ENCODE assay signal across 19 cellular contexts in the genomic region with DNA sequence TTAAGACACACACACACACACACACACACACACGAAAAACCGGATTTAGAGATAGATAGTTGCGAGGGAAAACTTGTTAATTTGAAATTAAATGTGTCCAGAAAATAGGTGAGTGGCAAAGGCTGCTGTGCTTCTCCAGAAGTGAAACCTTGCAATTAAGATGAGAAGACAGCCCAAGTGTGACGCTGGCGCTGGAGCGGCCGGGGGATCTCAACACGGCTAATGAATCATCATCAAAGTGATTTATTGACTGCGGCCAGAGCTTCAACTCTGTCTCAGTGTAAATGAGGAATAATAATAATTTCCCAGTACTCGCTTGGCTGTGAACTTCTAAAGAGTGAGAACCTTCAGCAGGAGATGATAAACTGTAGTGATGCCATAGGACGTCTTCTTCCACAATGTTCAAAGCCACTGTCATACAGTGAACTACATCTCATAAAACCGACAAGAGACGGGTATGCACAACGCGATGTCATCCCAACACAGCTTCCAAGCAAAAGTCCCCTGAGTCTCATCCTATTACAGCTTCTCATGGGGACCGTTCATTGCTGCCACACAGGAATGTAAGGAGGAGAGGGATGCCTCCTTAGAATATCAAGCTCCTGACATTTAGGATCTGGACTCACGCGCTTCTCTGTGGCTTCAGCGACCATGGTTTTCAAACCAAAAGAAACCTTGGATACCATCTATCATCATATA.
"Had no signal": no experiment of that assay in that cellular context is flagged by ENCODE, and none has a peak within 500 bp of the region (broad histone marks: within the 10 kb centered on the region; RNA-seq: fewer than 3 reads in every experiment).

No MANE protein-coding gene starts in this region.

- H3K9me3 ChIP-seq: neutrophil, pancreas, spleen, thyroid gland, uterus had no signal

- H3K4me1 ChIP-seq: pancreas, spleen, uterus had no signal

- H3K27me3 Mint-ChIP-seq: activated CD4-positive, alpha-beta T cell treated with anti-CD3 and anti-CD28 coated beads, Interleukin-2, amount 10 ng/mL, durations not matched to agents 7 days and 5 days; activated naive CD4-positive, alpha-beta T cell treated with anti-CD3 and anti-CD28 coated beads, Interleukin-2, amount 10 ng/mL, durations not matched to agents 7 days and 5 days; naive thymus-derived CD8-positive, alpha-beta T cell; T-cell had no signal

- H3K9me3 Mint-ChIP-seq: activated CD4-positive, alpha-beta T cell treated with anti-CD3 and anti-CD28 coated beads, Interleukin-2, amount 10 ng/mL, durations not matched to agents 7 days and 5 days; activated naive CD4-positive, alpha-beta T cell treated with anti-CD3 and anti-CD28 coated beads, Interleukin-2, amount 10 ng/mL, durations not matched to agents 7 days and 5 days; activated T-cell treated with anti-CD3 and anti-CD28 coated beads, Interleukin-2, amount 50 U/mL, for 4 hours; immature natural killer cell; naive thymus-derived CD8-positive, alpha-beta T cell; T-cell had no signal

- H3K4me3 Mint-ChIP-seq: activated CD4-positive, alpha-beta T cell treated with anti-CD3 and anti-CD28 coated beads, Interleukin-2, amount 10 ng/mL, durations not matched to agents 7 days and 5 days; activated naive CD4-positive, alpha-beta T cell treated with anti-CD3 and anti-CD28 coated beads, Interleukin-2, amount 10 ng/mL, durations not matched to agents 7 days and 5 days; activated T-cell treated with anti-CD3 and anti-CD28 coated beads, Interleukin-2, amount 50 U/mL, for 4 hours; immature natural killer cell; naive thymus-derived CD8-positive, alpha-beta T cell; T-cell had no signal

- H3K27me3 ChIP-seq: ascending aorta, neutrophil, pancreas, spleen, thyroid gland, uterus had no signal

- H3K36me3 Mint-ChIP-seq: activated naive CD4-positive, alpha-beta T cell treated with anti-CD3 and anti-CD28 coated beads, Interleukin-2, amount 10 ng/mL, durations not matched to agents 7 days and 5 days had no signal

- ATAC-seq: activated CD4-positive, CD25-positive, alpha-beta regulatory T cell treated with anti-CD3 and anti-CD28 coated beads, Interleukin-2, amount 50 U/mL, for 24 hours; activated T-cell treated with anti-CD3 and anti-CD28 coated beads, Interleukin-2, amount 50 U/mL, for 4 hours; esophagus mucosa; naive thymus-derived CD8-positive, alpha-beta T cell; pancreas; T-cell had no signal

- DNase-seq: activated CD4-positive, alpha-beta T cell treated with anti-CD3 and anti-CD28 coated beads, Interleukin-2, amount 10 ng/mL, durations not matched to agents 7 days and 5 days; activated CD8-positive, alpha-beta memory T cell treated with anti-CD3 and anti-CD28 coated beads, Interleukin-2, amount 50 U/mL, for 4 hours; activated naive CD4-positive, alpha-beta T cell treated with anti-CD3 and anti-CD28 coated beads, Interleukin-2, amount 10 ng/mL, durations not matched to agents 7 days and 5 days; activated T-cell treated with anti-CD3 and anti-CD28 coated beads, Interleukin-2, amount 50 U/mL, for 4 hours; immature natural killer cell; mesendoderm; naive thymus-derived CD8-positive, alpha-beta T cell; pancreas; spleen; stimulated activated naive CD4-positive, alpha-beta T cell; T-cell; T-helper 9 cell; thyroid gland; uterus had no signal

- H3K4me3 ChIP-seq: ascending aorta, coronary artery, pancreas, spleen, thyroid gland, uterus had no signal

- H3K27ac ChIP-seq: ascending aorta, coronary artery, neutrophil, pancreas, spleen, thyroid gland, uterus had no signal

- H3K36me3 ChIP-seq: ascending aorta, neutrophil, pancreas, spleen, thyroid gland, uterus had no signal

- H3K27ac Mint-ChIP-seq: activated CD4-positive, alpha-beta T cell treated with anti-CD3 and anti-CD28 coated beads, Interleukin-2, amount 10 ng/mL, durations not matched to agents 7 days and 5 days; activated naive CD4-positive, alpha-beta T cell treated with anti-CD3 and anti-CD28 coated beads, Interleukin-2, amount 10 ng/mL, durations not matched to agents 7 days and 5 days; immature natural killer cell; naive thymus-derived CD8-positive, alpha-beta T cell; T-cell had no signal
